1 cellular context compared by ENCODE assay signal in genomic region chr14:95320076-95320895, GRCh38.
TF ChIP-seq lines count a peak whose summit lies in the region.

No MANE protein-coding gene starts in this region.

TF ChIP-seq in HepG2, 621 proteins besides CTCF, POLR2A, EP300 and RAD21 (continued from another document and continues in another):
- TF ChIP-seq ZNF18 (CRISPR knock-in tag; IDR thresholded peaks at IDR 0.05; ENCODE audit: insufficient replicate concordance), result no peak
- no peak for TF ChIP-seq ZNF142 (CRISPR knock-in tag; IDR thresholded peaks at IDR 0.05)
- no peak for TF ChIP-seq TOPORS (CRISPR knock-in tag; IDR thresholded peaks at IDR 0.05)
- TF ChIP-seq KDM6A (CRISPR knock-in tag; IDR thresholded peaks at IDR 0.05; ENCODE audit: low read depth), result no peak
- peak in 1 of 2 experiments; percentile 37; a peak in 1 of 4 replicates for TF ChIP-seq ATF4 (CRISPR knock-in tag; IDR thresholded peaks at IDR 0.05)
- TF ChIP-seq MYPOP (CRISPR knock-in tag; IDR thresholded peaks at IDR 0.05), result no peak
- TF ChIP-seq NFYB (CRISPR knock-in tag; IDR thresholded peaks at IDR 0.05), result no peak
- no peak for TF ChIP-seq XBP1 (CRISPR knock-in tag; IDR thresholded peaks at IDR 0.05)
- TF ChIP-seq FOXK1 (CRISPR knock-in tag; IDR thresholded peaks at IDR 0.05; ENCODE audit: borderline replicate concordance, low read depth), result no peak
- no peak for TF ChIP-seq MIER3 (CRISPR knock-in tag; IDR thresholded peaks at IDR 0.05; ENCODE audit: borderline replicate concordance)
- no peak for TF ChIP-seq THAP7 (CRISPR knock-in tag; IDR thresholded peaks at IDR 0.05)
- no peak for TF ChIP-seq AGO2 (optimal IDR thresholded peaks at IDR 0.05; ENCODE audit: low read depth, low read length)
- TF ChIP-seq ZBTB40 (IDR thresholded peaks at IDR 0.05), result no peak
- no peak for TF ChIP-seq ZBTB40 (CRISPR knock-in tag; IDR thresholded peaks at IDR 0.05)
- no peak for TF ChIP-seq KLF13 (CRISPR knock-in tag; IDR thresholded peaks at IDR 0.05)
- TF ChIP-seq WIZ (CRISPR knock-in tag; IDR thresholded peaks at IDR 0.05), result no peak
- TF ChIP-seq ZNF7 (CRISPR knock-in tag; IDR thresholded peaks at IDR 0.05), result no peak
- no peak for TF ChIP-seq PHB2 (IDR thresholded peaks at IDR 0.05; ENCODE audit: partially characterized antibody)
- no peak for TF ChIP-seq TFDP1 (CRISPR knock-in tag; IDR thresholded peaks at IDR 0.05; ENCODE audit: borderline replicate concordance)
- no peak for TF ChIP-seq ELF4 (CRISPR knock-in tag; IDR thresholded peaks at IDR 0.05; ENCODE audit: borderline replicate concordance)
- TF ChIP-seq UBTF (CRISPR knock-in tag; IDR thresholded peaks at IDR 0.05), result no peak
- no peak for TF ChIP-seq FOXK2 (IDR thresholded peaks at IDR 0.05)
- TF ChIP-seq HMGXB3 (CRISPR knock-in tag; IDR thresholded peaks at IDR 0.05; ENCODE audit: borderline replicate concordance), result no peak
- 0 out of 2 replicates have a peak, but pooled peaks have one; percentile 20 for TF ChIP-seq KAT8 (CRISPR knock-in tag; IDR thresholded peaks at IDR 0.05)
